Comparison of ENCODE assay signal across 7 cellular contexts in the genomic region with DNA sequence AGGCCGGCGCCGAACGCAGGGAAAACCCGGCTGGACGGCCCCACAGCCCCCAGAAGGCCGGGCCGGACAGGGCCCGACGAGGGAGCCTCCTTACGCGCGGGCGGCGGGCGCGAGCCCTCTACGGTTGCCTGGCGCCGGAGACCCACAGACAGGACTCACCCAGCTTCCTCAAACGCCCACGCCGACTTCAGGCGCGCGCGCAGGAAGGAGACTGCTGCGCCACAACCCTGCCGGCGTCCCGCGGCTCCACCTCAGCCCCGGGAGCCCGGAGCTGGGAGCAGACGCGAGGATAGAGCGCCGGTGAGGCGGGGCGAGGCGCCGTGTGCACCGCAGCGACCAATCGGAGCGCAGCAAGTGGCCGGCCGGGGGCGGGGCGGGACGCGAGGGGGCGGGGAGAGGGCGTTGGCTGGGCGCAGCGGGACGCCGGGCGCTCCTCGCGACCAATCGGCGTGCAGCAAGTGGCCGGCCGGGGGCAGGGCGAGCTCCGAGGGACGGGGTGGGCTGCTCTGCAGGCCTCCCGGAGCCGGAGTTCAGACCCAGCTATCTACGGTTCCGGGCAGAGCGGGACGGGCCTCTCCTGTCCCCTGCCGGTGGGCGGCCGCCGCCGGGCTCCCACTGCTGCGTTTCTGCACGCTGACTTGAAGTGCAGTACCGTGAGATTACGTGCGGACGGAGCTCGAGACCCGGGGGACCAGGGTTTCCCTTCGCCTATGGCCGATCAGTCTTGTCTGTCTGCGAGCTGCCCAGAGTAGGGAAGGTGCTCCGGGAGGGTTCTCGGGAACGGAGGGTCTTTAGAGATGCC. TPM values are rescaled to one million over a fixed set of nuclear protein-coding genes. Genes with fewer than 3 reads are reported as not detected.
DNase-seq lines count a peak whose midpoint lies in the region; ATAC-seq, FAIRE-seq and TF ChIP-seq lines count a peak whose summit lies in the region.

Gene TMEM50B (minus strand): TSS at position 296 of the 802 bp plus-strand sequence. CDS start 11,089 bp downstream, outside the sequence.

- H3K4me1 ChIP-seq in hepatocyte (ENCODE audit: insufficient read depth): peaks cover 7% of the 10 kb centered on the region

- H4K20me1 ChIP-seq in hepatocyte (ENCODE audit: insufficient read depth, poor library complexity, severe bottlenecking): peaks cover 6% of the 10 kb centered on the region

- peak within 1 kb of the TSS; percentile 69 for H3K4me3 ChIP-seq in astrocyte of the cerebellum (ENCODE audit: low read depth, low read length)
- H3K4me3 ChIP-seq in hepatocyte: peak within 1 kb of the TSS; percentile 80
- peak within 1 kb of the TSS; percentile 86 for H3K4me3 ChIP-seq in retinal pigment epithelial cell (ENCODE audit: low read length)

- TF ChIP-seq CTCF in astrocyte of the cerebellum (IDR thresholded peaks at IDR 0.05; ENCODE audit: low read depth, low read length, missing control alignments) (peak; percentile 45), hepatocyte (IDR thresholded peaks at IDR 0.05; ENCODE audit: poor library complexity) (peak; percentile 64), retinal pigment epithelial cell (conservative IDR thresholded peaks at IDR 0.05; ENCODE audit: low read depth, low read length) (peak; percentile 33)

- FAIRE-seq in GM18507 (lab: Jason Lieb, UNC): peak; percentile 94

- no peaks in the 10 kb centered on the region for H3K36me3 ChIP-seq in hepatocyte (replicated peaks; ENCODE audit: insufficient read depth, low read depth)

- in situ Hi-C loops in astrocyte of the cerebellum (cut with HindIII; ENCODE audit: low sequenced_read_pairs): no loop called here

- 1% methylated on average over 46 of the region's 93 CpGs for WGBS in hepatocyte (ENCODE audit: low lambda C conversion rate, missing lambda C conversion rate)

- H3K9me3 ChIP-seq in hepatocyte (ENCODE audit: low read depth): no peaks in the 10 kb centered on the region

- no peaks in the 10 kb centered on the region for H3K27me3 ChIP-seq in hepatocyte

- peak; percentile 91 for DNase-seq in GM18507 (ENCODE audit: extremely low spot score, insufficient read length, low read depth)
- peak; percentile 95 for DNase-seq in NCI-H2029 (lab: John Stamatoyannopoulos, UW)
- DNase-seq in T-helper 22 cell (ENCODE audit: low read depth): peak; percentile 93
- peak; percentile 81 for DNase-seq in astrocyte of the cerebellum (ENCODE audit: low read depth)
- peak; percentile 98 for DNase-seq in hepatocyte (ENCODE audit: low spot score)
- peak; percentile 76 for DNase-seq in retinal pigment epithelial cell (ENCODE audit: low read depth)

- peak within 1 kb of the TSS; percentile 95 for H2AFZ ChIP-seq in hepatocyte

- peaks cover 38% of the 10 kb centered on the region for H3K79me2 ChIP-seq in hepatocyte

- H3K9me2 ChIP-seq in hepatocyte (replicated peaks; ENCODE audit: insufficient read depth): no peaks in the 10 kb centered on the region

- H3K27ac ChIP-seq in hepatocyte: peak within 1 kb of the TSS; percentile 93

- ATAC-seq in HG02981 (IDR thresholded peaks at IDR 0.05; ENCODE audit: unreplicated experiment): peak; percentile 84

- H3K4me2 ChIP-seq in hepatocyte: peak within 1 kb of the TSS; percentile 83

RNA-seq across cellular contexts. Expression of gene TMEM50B, which starts in this region (rescaled TPM):
- 67.5 and 88.0 TPM in 2 replicates for total RNA-seq in hepatocyte
- polyA plus RNA-seq in hepatocyte: 73.1 and 80.9 TPM in 2 replicates

Comparison
In these comparisons a context has a peak if more than half of its experiments do, and no peak if none do; other contexts are left out.
1. Peak in every context shown above with its lines: DNase-seq, ATAC-seq, H3K4me3 ChIP-seq and H3K27ac ChIP-seq.